Comparison of ENCODE assay signal across 11 cellular contexts in genomic region chr10:15571570-15571969, GRCh38.
DNase-seq lines count a peak whose midpoint lies in the region; ATAC-seq and TF ChIP-seq lines count a peak whose summit lies in the region.
"Had no signal": no experiment of that assay in that cellular context is flagged by ENCODE, and none has a peak within 500 bp of the region (broad histone marks: within the 10 kb centered on the region; RNA-seq: fewer than 3 reads in every experiment).

No MANE protein-coding gene starts in this region.

- no peaks in the 10 kb centered on the region for H3K36me3 Mint-ChIP-seq in CD8-positive, alpha-beta memory T cell
- H3K36me3 Mint-ChIP-seq: stimulated activated effector memory CD8-positive, alpha-beta T cell treated with anti-CD3 and anti-CD28 coated beads, Interleukin-12 subunit alpha, Interleukin-12 subunit beta, amount 100 ng/mL, for 72 hours had no signal

- TF ChIP-seq CTCF in RWPE2 (IDR thresholded peaks at IDR 0.05; ENCODE audit: poor library complexity, severe bottlenecking) (no peak), foreskin fibroblast (IDR thresholded peaks at IDR 0.05; ENCODE audit: low read depth, low read length) (no peak)

- H3K27ac Mint-ChIP-seq in CD8-positive, alpha-beta memory T cell: no peak overlapping the region
- H3K27ac Mint-ChIP-seq: stimulated activated effector memory CD8-positive, alpha-beta T cell treated with anti-CD3 and anti-CD28 coated beads, Interleukin-12 subunit alpha, Interleukin-12 subunit beta, amount 100 ng/mL, for 72 hours had no signal

- H3K4me1 Mint-ChIP-seq in CD8-positive, alpha-beta memory T cell: no peaks in the 10 kb centered on the region
- H3K4me1 Mint-ChIP-seq: stimulated activated effector memory CD8-positive, alpha-beta T cell treated with anti-CD3 and anti-CD28 coated beads, Interleukin-12 subunit alpha, Interleukin-12 subunit beta, amount 100 ng/mL, for 72 hours had no signal

- H3K9me3 Mint-ChIP-seq in CD8-positive, alpha-beta memory T cell: no peaks in the 10 kb centered on the region
- H3K9me3 Mint-ChIP-seq: stimulated activated effector memory CD8-positive, alpha-beta T cell treated with anti-CD3 and anti-CD28 coated beads, Interleukin-12 subunit alpha, Interleukin-12 subunit beta, amount 100 ng/mL, for 72 hours had no signal

- H3K4me3 ChIP-seq in RWPE2 (ENCODE audit: severe bottlenecking): no peak overlapping the region
- H3K4me3 ChIP-seq in foreskin fibroblast (ENCODE audit: low read depth in 1 of 2, low read length in 2 of 2): no peak overlapping the region
- no peak overlapping the region for H3K4me3 ChIP-seq in CD8-positive, alpha-beta memory T cell (ENCODE audit: low read length)

- H3K4me3 Mint-ChIP-seq in CD8-positive, alpha-beta memory T cell: no peak overlapping the region
- H3K4me3 Mint-ChIP-seq: stimulated activated effector memory CD8-positive, alpha-beta T cell treated with anti-CD3 and anti-CD28 coated beads, Interleukin-12 subunit alpha, Interleukin-12 subunit beta, amount 100 ng/mL, for 72 hours had no signal

- no peaks in the 10 kb centered on the region for H3K36me3 ChIP-seq in RWPE2 (ENCODE audit: low read depth)
- no peaks in the 10 kb centered on the region for H3K36me3 ChIP-seq in CD8-positive, alpha-beta memory T cell (ENCODE audit: insufficient read depth, low read length)

- H3K9me3 ChIP-seq in RWPE2 (ENCODE audit: severe bottlenecking): no peaks in the 10 kb centered on the region
- H3K9me3 ChIP-seq in CD8-positive, alpha-beta memory T cell (ENCODE audit: low read length): no peaks in the 10 kb centered on the region

- H3K27ac ChIP-seq in RWPE2 (ENCODE audit: poor library complexity, severe bottlenecking): no peak overlapping the region
- H3K27ac ChIP-seq in CD8-positive, alpha-beta memory T cell (ENCODE audit: low read depth, low read length): no peak overlapping the region

- POLR2A ChIA-PET in CD8-positive, alpha-beta memory T cell (lab: Charles Lee): no interaction called here

- CTCF ChIA-PET in CD8-positive, alpha-beta memory T cell (lab: Charles Lee): no interaction called here

- peak; percentile 83 for DNase-seq in EH (ENCODE audit: low read depth)
- DNase-seq in RWPE2 (ENCODE audit: low spot score): peak; percentile 81
- DNase-seq in foreskin fibroblast: peak; percentile 51 to 78
- peak; percentile 9 for DNase-seq in putamen (ENCODE audit: low spot score)
- no peak for DNase-seq in NCI-H1048 (lab: John Stamatoyannopoulos, UW)
- no peak for DNase-seq in CD8-positive, alpha-beta memory T cell
- DNase-seq in NCI-H510A (lab: John Stamatoyannopoulos, UW): no peak
- DNase-seq: activated T-cell treated with anti-CD3 and anti-CD28 coated beads for 4 hours; stimulated activated CD4-positive, alpha-beta T cell treated with anti-CD3 and anti-CD28 coated beads, Interleukin-15, amount 100 ng/mL, for 24 hours had no signal

- ATAC-seq in RWPE2 (ENCODE audit: low read depth) (peak; percentile 78), HG03196 (IDR thresholded peaks at IDR 0.05; ENCODE audit: unreplicated experiment) (no peak)
- ATAC-seq: stimulated activated effector memory CD8-positive, alpha-beta T cell treated with anti-CD3 and anti-CD28 coated beads, Interleukin-12 subunit alpha, Interleukin-12 subunit beta, amount 100 ng/mL, for 72 hours had no signal

- H3K27me3 ChIP-seq in RWPE2 (ENCODE audit: insufficient read depth, poor library complexity, severe bottlenecking): no peaks in the 10 kb centered on the region
- peaks cover 6% of the 10 kb centered on the region for H3K27me3 ChIP-seq in CD8-positive, alpha-beta memory T cell (ENCODE audit: insufficient read depth, low read length, poor library complexity, severe bottlenecking)

- no peaks in the 10 kb centered on the region for H3K4me1 ChIP-seq in RWPE2 (ENCODE audit: insufficient read depth, poor library complexity, severe bottlenecking)
- no peaks in the 10 kb centered on the region for H3K4me1 ChIP-seq in CD8-positive, alpha-beta memory T cell (ENCODE audit: insufficient read depth, low read length)

- H3K27me3 Mint-ChIP-seq in CD8-positive, alpha-beta memory T cell: no peaks in the 10 kb centered on the region

Comparison
In these comparisons a context has a peak if more than half of its experiments do, and no peak if none do; other contexts are left out.
1. DNase-seq: peak in EH (single experiment), RWPE2 (single experiment), foreskin fibroblast (2 of 2) and putamen (single experiment); none in NCI-H1048 (single experiment), CD8-positive, alpha-beta memory T cell (0 of 5) and NCI-H510A (single experiment).